Comparison of ENCODE assay signal across 17 cellular contexts in genomic region chr4:38141808-38142500, GRCh38.
A peak's percentile ranks its signal among the peaks of the same experiment; 100 is the strongest.
DNase-seq lines count a peak whose midpoint lies in the region; ATAC-seq and TF ChIP-seq lines count a peak whose summit lies in the region.
"Had no signal": no experiment of that assay in that cellular context is flagged by ENCODE, and none has a peak within 500 bp of the region (broad histone marks: within the 10 kb centered on the region; RNA-seq: fewer than 3 reads in every experiment).

No MANE protein-coding gene starts in this region.

- TF ChIP-seq EP300 in gastroesophageal sphincter (IDR thresholded peaks at IDR 0.05): no peak

- H3K4me3 Mint-ChIP-seq in activated T-helper 17 cell treated with anti-CD3 and anti-CD28 coated beads, Interleukin-2, amount 50 U/mL, for 72 hours: no peak overlapping the region
- H3K4me3 Mint-ChIP-seq: B cell, brain had no signal

- in situ Hi-C loops in G401 (cut with HindIII; ENCODE audit: low sequenced_read_pairs): no loop called here

- H3K4me1 ChIP-seq in gastroesophageal sphincter: peaks cover 0 to 15% (median 11%) of the 10 kb centered on the region in 3 donors
- H3K4me1 ChIP-seq in uterus: peaks cover 6 to 15% of the 10 kb centered on the region in 2 donors

- H3K4me3 ChIP-seq in gastroesophageal sphincter (no peak overlapping the region), uterus (no peak overlapping the region)
- H3K4me3 ChIP-seq: GM12878, SJSA1 had no signal

- peak; percentile 18 for ATAC-seq in left ventricle myocardium superior
- no peak for ATAC-seq in Right ventricle myocardium inferior
- ATAC-seq in activated T-helper 17 cell treated with anti-CD3 and anti-CD28 coated beads, Interleukin-2, amount 50 U/mL, for 72 hours (replicated peaks): peak; percentile 72
- peak; percentile 84 for ATAC-seq in gastroesophageal sphincter
- ATAC-seq in HG02571 (IDR thresholded peaks at IDR 0.05; ENCODE audit: unreplicated experiment): no peak
- ATAC-seq: GM12878 had no signal

- TF ChIP-seq POLR2A in gastroesophageal sphincter (IDR thresholded peaks at IDR 0.05) (no peak), uterus (IDR thresholded peaks at IDR 0.05) (no peak)

- no peaks in the 10 kb centered on the region for H3K27me3 ChIP-seq in gastroesophageal sphincter
- H3K27me3 ChIP-seq in uterus: no peaks in the 10 kb centered on the region
- H3K27me3 ChIP-seq: SJSA1 had no signal

- peak overlapping the region in 1 of 4 donors; percentile 66 for H3K27ac ChIP-seq in gastroesophageal sphincter
- H3K27ac ChIP-seq in uterus: peak overlapping the region; percentile 57 to 64
- H3K27ac ChIP-seq: SJSA1, WERI-Rb-1 had no signal

- intact Hi-C loops in left ventricle myocardium superior (cut with micrococcal nuclease): no loop called here
- intact Hi-C loops in Right ventricle myocardium inferior (cut with DNase I): no loop called here
- intact Hi-C loops in uterus (cut with DNase I; ENCODE audit: low total_unique reads): no loop called here

- no peaks in the 10 kb centered on the region for H3K9me3 ChIP-seq in gastroesophageal sphincter
- H3K9me3 ChIP-seq in uterus: no peaks in the 10 kb centered on the region
- H3K9me3 ChIP-seq: SJSA1 had no signal

- H3K36me3 ChIP-seq in gastroesophageal sphincter (peaks cover 0 to 48% of the 10 kb centered on the region in 2 donors), uterus (no peaks in the 10 kb centered on the region)
- H3K36me3 ChIP-seq: SJSA1 had no signal

- H3K27ac Mint-ChIP-seq in activated T-helper 17 cell treated with anti-CD3 and anti-CD28 coated beads, Interleukin-2, amount 50 U/mL, for 72 hours: peak overlapping the region; percentile 76
- H3K27ac Mint-ChIP-seq: B cell, brain had no signal

- H3K36me3 Mint-ChIP-seq in activated T-helper 17 cell treated with anti-CD3 and anti-CD28 coated beads, Interleukin-2, amount 50 U/mL, for 72 hours (ENCODE audit: low read depth): peaks cover 46% of the 10 kb centered on the region

- H3K4me1 Mint-ChIP-seq in activated T-helper 17 cell treated with anti-CD3 and anti-CD28 coated beads, Interleukin-2, amount 50 U/mL, for 72 hours: peaks cover 3% of the 10 kb centered on the region
- H3K4me1 Mint-ChIP-seq: B cell had no signal

- no peak for DNase-seq in left ventricle myocardium superior
- DNase-seq in Right ventricle myocardium inferior (ENCODE audit: missing footprints): no peak
- peak in 1 of 2 donors; percentile 50 for DNase-seq in uterus
- DNase-seq in G401 (ENCODE audit: low spot score): no peak
- DNase-seq in NAMALWA (ENCODE audit: low spot score): no peak
- DNase-seq: DMS79, Kasumi-1, midbrain, NCI-H2029, WERI-Rb-1 had no signal

- TF ChIP-seq CTCF in gastroesophageal sphincter (IDR thresholded peaks at IDR 0.05) (no peak), uterus (IDR thresholded peaks at IDR 0.05) (no peak)

- WGBS in gastroesophageal sphincter (ENCODE audit: low coverage in 1 of 2), 2 donors: 55 to 82% methylated on average over 3 to 5 of the region's 8 CpGs

- H3K9me3 Mint-ChIP-seq in activated T-helper 17 cell treated with anti-CD3 and anti-CD28 coated beads, Interleukin-2, amount 50 U/mL, for 72 hours: no peaks in the 10 kb centered on the region
- H3K9me3 Mint-ChIP-seq: brain had no signal

- no peaks in the 10 kb centered on the region for H3K27me3 Mint-ChIP-seq in activated T-helper 17 cell treated with anti-CD3 and anti-CD28 coated beads, Interleukin-2, amount 50 U/mL, for 72 hours
- H3K27me3 Mint-ChIP-seq: B cell, brain had no signal

Comparison
In these comparisons a context has a peak if more than half of its experiments do, and no peak if none do; other contexts are left out.
1. ATAC-seq: peak in left ventricle myocardium superior (single experiment), activated T-helper 17 cell treated with anti-CD3 and anti-CD28 coated beads, Interleukin-2, amount 50 U/mL, for 72 hours (single experiment) and gastroesophageal sphincter (single experiment); none in Right ventricle myocardium inferior (single experiment) and HG02571 (single experiment).